In genomic region chr13:50006426-50007135, GRCh38 we compare ENCODE assay signal across 16 cellular contexts. TPM values are rescaled to one million over a fixed set of nuclear protein-coding genes. Genes with fewer than 3 reads are reported as not detected.
DNase-seq lines count a peak whose midpoint lies in the region; FAIRE-seq and TF ChIP-seq lines count a peak whose summit lies in the region.
"Had no signal": no experiment of that assay in that cellular context is flagged by ENCODE, and none has a peak within 500 bp of the region (broad histone marks: within the 10 kb centered on the region; RNA-seq: fewer than 3 reads in every experiment).

No MANE protein-coding gene starts in this region.

- no peak overlapping the region for H3K4me3 Mint-ChIP-seq in H9
- H3K4me3 Mint-ChIP-seq: activated naive CD8-positive, alpha-beta T cell treated with anti-CD3 and anti-CD28 coated beads for 36 hours; memory B cell had no signal

- no peak overlapping the region for H2AFZ ChIP-seq in H9 (ENCODE audit: low read length)

- DNase-seq in H9: no peak
- DNase-seq in cardiac fibroblast (ENCODE audit: low read depth in 2 of 2): peak; percentile 55 to 76
- peak; percentile 59 for DNase-seq in iris pigment epithelial cell (ENCODE audit: low read depth)
- no peak for DNase-seq in NCI-H128 (lab: John Stamatoyannopoulos, UW; ENCODE audit: unreplicated experiment)
- DNase-seq in amygdala (lab: John Stamatoyannopoulos, UW): no peak
- no peak for DNase-seq in NCI-H1092 treated with DMSO at 0.1 percent for 48 hours (lab: John Stamatoyannopoulos, UW)
- DNase-seq in GM12892 (ENCODE audit: insufficient read length): no peak
- DNase-seq: activated naive CD8-positive, alpha-beta T cell treated with anti-CD3 and anti-CD28 coated beads for 36 hours; esophagus squamous epithelium; MV-4-11; NK-92 treated with Interleukin-12 subunit alpha and Interleukin-12 subunit beta, amount 100 ng/mL, for 24 hours; stimulated activated naive CD8-positive, alpha-beta T cell treated with anti-CD3 and anti-CD28 coated beads, Interleukin-15, Interleukin-2, amounts not matched to agents 100 U/mL and 50 U/mL, for 24 hours had no signal

- TF ChIP-seq POLR2A in GM12892 (IDR thresholded peaks at IDR 0.05; ENCODE audit: low read depth, low read length): no peak

- no peaks in the 10 kb centered on the region for H3K9me3 ChIP-seq in H9 (ENCODE audit: control insufficient read depth, low read depth, low read length)
- H3K9me3 ChIP-seq: esophagus squamous epithelium, SJSA1 had no signal

- H3T11ph ChIP-seq in H9 (ENCODE audit: low read length): no peak overlapping the region

- no peak overlapping the region for H3K9ac ChIP-seq in H9 (ENCODE audit: extremely low read depth, insufficient read length, low read length)

- no peak overlapping the region for H3K23ac ChIP-seq in H9 (ENCODE audit: insufficient read length, low read depth, low read length)

- WGBS in H9 (ENCODE audit: extremely low coverage, insufficient read length, low lambda C conversion rate): no CpG with 5 or more reads among the region's 7 CpGs

- no peak overlapping the region for H2BK12ac ChIP-seq in H9 (ENCODE audit: insufficient read length, low read depth, low read length)

- H3K56ac ChIP-seq in H9 (ENCODE audit: insufficient read length, low read depth, low read length): no peak overlapping the region

- no peaks in the 10 kb centered on the region; the same call in 1 of the 2 replicates for H3K79me2 ChIP-seq in H9 (ENCODE audit: insufficient read depth, low read length)

- 0 out of 5 replicates have a peak, but pooled peaks cover 0 to 2% of the 10 kb centered on the region in 2 experiments for H3K9me3 Mint-ChIP-seq in H9
- H3K9me3 Mint-ChIP-seq: activated naive CD8-positive, alpha-beta T cell treated with anti-CD3 and anti-CD28 coated beads for 36 hours; memory B cell had no signal

- no peak overlapping the region for H3K4me2 ChIP-seq in H9 (ENCODE audit: insufficient read depth, insufficient read length, low read length)

- H2AK5ac ChIP-seq in H9 (ENCODE audit: insufficient read length, low read length): no peak overlapping the region

- H3K18ac ChIP-seq in H9 (ENCODE audit: insufficient read length, low read depth, low read length): no peak overlapping the region

- no peak for FAIRE-seq in GM12892 (lab: Jason Lieb, UNC)

- H3K4me1 Mint-ChIP-seq in H9: peaks cover 0 to 5% of the 10 kb centered on the region in 2 experiments; a peak in 2 of 4 replicates

- TF ChIP-seq CTCF in 22Rv1 (IDR thresholded peaks at IDR 0.05): no peak
- TF ChIP-seq CTCF in H9 (conservative IDR thresholded peaks at IDR 0.05): no peak
- no peak for TF ChIP-seq CTCF in cardiac fibroblast (IDR thresholded peaks at IDR 0.05; ENCODE audit: low read depth, low read length)

- H3K23me2 ChIP-seq in H9 (ENCODE audit: insufficient read length, low read depth, low read length, poor library complexity, severe bottlenecking): no peaks in the 10 kb centered on the region

- no peak overlapping the region for H4K8ac ChIP-seq in H9 (replicated peaks; ENCODE audit: insufficient read length, low read depth, low read length)

- H3K4ac ChIP-seq in H9 (ENCODE audit: low read depth, low read length): no peak overlapping the region

- no peaks in the 10 kb centered on the region for H4K20me1 ChIP-seq in H9 (ENCODE audit: control insufficient read depth, insufficient read depth, insufficient read length)

- no peak overlapping the region for H2BK5ac ChIP-seq in H9 (ENCODE audit: insufficient read length, low read length)

- no peaks in the 10 kb centered on the region for H3K27me3 Mint-ChIP-seq in H9 (ENCODE audit: low read depth)
- H3K27me3 Mint-ChIP-seq: activated naive CD8-positive, alpha-beta T cell treated with anti-CD3 and anti-CD28 coated beads for 36 hours; memory B cell had no signal

- H4K91ac ChIP-seq in H9 (ENCODE audit: insufficient read length, low read depth, low read length): no peak overlapping the region

- no peak overlapping the region for H2BK15ac ChIP-seq in H9 (ENCODE audit: low read depth, low read length)

- no peak overlapping the region for H3K4me3 ChIP-seq in cardiac fibroblast (replicated peaks in 1 of 2; ENCODE audit: low read depth in 2 of 2, low read length in 2 of 2)
- H3K4me3 ChIP-seq: coronary artery, esophagus squamous epithelium, SJSA1 had no signal

- H3K27me3 ChIP-seq in H9 (ENCODE audit: insufficient read depth, low read length): no peaks in the 10 kb centered on the region
- H3K27me3 ChIP-seq: esophagus squamous epithelium, SJSA1 had no signal

- H3K79me1 ChIP-seq in H9 (ENCODE audit: insufficient read depth, low read depth, low read length, poor library complexity, severe bottlenecking): no peaks in the 10 kb centered on the region

- H2BK120ac ChIP-seq in H9 (ENCODE audit: low read depth, low read length, poor library complexity, severe bottlenecking): no peak overlapping the region

- H3K4me1 ChIP-seq in H9 (ENCODE audit: insufficient read depth, low read length): no peaks in the 10 kb centered on the region
- H3K4me1 ChIP-seq: SJSA1 had no signal

- H3K27ac Mint-ChIP-seq in H9: peak overlapping the region in 2 of 3 experiments; percentile 9 to 13; a peak in 2 of 7 replicates
- H3K27ac Mint-ChIP-seq: activated naive CD8-positive, alpha-beta T cell treated with anti-CD3 and anti-CD28 coated beads for 36 hours; memory B cell had no signal

- H2BK20ac ChIP-seq in H9 (ENCODE audit: low read depth, low read length, poor library complexity, severe bottlenecking): no peak overlapping the region

- H3K27ac ChIP-seq in 22Rv1: peak overlapping the region; percentile 0; the same call in 1 of the 2 replicates
- no peak overlapping the region for H3K27ac ChIP-seq in H9 (ENCODE audit: insufficient read length, low read depth, low read length)
- H3K27ac ChIP-seq: coronary artery, esophagus squamous epithelium, SJSA1 had no signal

- no peak overlapping the region for H3K14ac ChIP-seq in H9 (ENCODE audit: insufficient read depth, low read length)

- no peak overlapping the region for H4K5ac ChIP-seq in H9 (ENCODE audit: insufficient read length, low read depth, low read length)

- peaks cover 29 to 83% (median 70%) of the 10 kb centered on the region in 3 experiments for H3K36me3 Mint-ChIP-seq in H9 (ENCODE audit: insufficient read depth in 1 of 3, low read depth in 3 of 3)

RNA-seq across cellular contexts. Expression of gene KCNRG, which starts 8.7 kb away (rescaled TPM):
- 0.64 and 0.74 TPM in 2 replicates for total RNA-seq in H9 (2021)
- polyA plus RNA-seq in GM12892 (2012; ENCODE audit: missing spikeins): 0.70 TPM

RNA-seq across cellular contexts. Expression of gene TRIM13, which starts 9.7 kb away (rescaled TPM):
- 44.1 and 45.4 TPM in 2 replicates for total RNA-seq in H9 (2021)
- 16.6 TPM for polyA plus RNA-seq in GM12892 (2012; ENCODE audit: missing spikeins)

Comparison
In these comparisons a context has a peak if more than half of its experiments do, and no peak if none do; other contexts are left out.
1. DNase-seq: peak in cardiac fibroblast (2 of 2) and iris pigment epithelial cell (single experiment); none in H9 (single experiment), NCI-H128 (single experiment), amygdala (0 of 56), NCI-H1092 treated with DMSO at 0.1 percent for 48 hours (single experiment) and GM12892 (single experiment).